Comparison of ENCODE assay signal across 8 cellular contexts in the genomic region with DNA sequence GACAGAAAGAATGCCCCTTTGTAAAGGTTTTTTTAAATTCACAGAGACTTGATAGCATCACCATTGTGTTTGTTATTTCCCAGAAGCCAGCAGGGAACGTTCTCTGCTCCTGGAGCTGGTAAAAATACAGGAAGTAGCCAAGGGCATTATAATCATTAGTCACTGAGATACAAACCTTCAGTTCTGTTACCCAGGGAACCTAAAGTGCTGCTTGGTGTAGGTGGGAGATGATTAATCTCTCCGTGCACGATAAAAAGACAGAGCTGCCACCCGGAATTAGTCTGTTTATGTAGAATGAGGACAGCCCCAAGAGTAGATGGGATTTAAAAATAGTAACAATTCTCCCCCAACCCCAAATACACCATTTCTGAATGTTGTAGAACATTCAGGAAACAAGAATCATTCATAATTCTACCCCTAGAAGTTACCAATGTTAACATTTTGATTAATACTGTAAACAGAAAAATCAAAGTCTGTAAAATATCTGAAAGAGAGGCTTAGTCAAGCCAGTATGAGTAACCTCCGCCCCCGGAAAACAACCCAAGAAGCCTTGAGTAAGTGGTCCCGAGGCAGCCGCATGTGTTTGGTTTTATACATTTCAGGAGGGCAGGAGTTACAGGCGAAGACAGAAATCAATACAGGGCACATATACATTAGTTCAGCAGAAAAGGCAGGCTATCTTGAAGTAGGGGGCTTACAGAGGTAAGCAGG. TPM values are rescaled to one million over a fixed set of nuclear protein-coding genes. Genes with fewer than 3 reads are reported as not detected.
DNase-seq lines count a peak whose midpoint lies in the region; ATAC-seq and TF ChIP-seq lines count a peak whose summit lies in the region.

No MANE protein-coding gene starts in this region.

- 43 to 55% methylated on average over 9 of the region's 9 CpGs for WGBS in lower leg skin, 2 donors

- no peak for TF ChIP-seq CTCF in RWPE2 (IDR thresholded peaks at IDR 0.05; ENCODE audit: poor library complexity, severe bottlenecking)
- no peak for TF ChIP-seq CTCF in lower leg skin (IDR thresholded peaks at IDR 0.05)

- H3K9me3 Mint-ChIP-seq in memory B cell: no peaks in the 10 kb centered on the region

- TF ChIP-seq POLR2A in lower leg skin (IDR thresholded peaks at IDR 0.05): no peak

- ATAC-seq in RWPE2 (ENCODE audit: low read depth) (peak; percentile 81), memory B cell (ENCODE audit: low read depth) (no peak)

- H3K9me3 ChIP-seq in RWPE2 (ENCODE audit: severe bottlenecking): no peaks in the 10 kb centered on the region

- H3K36me3 Mint-ChIP-seq in memory B cell: no peaks in the 10 kb centered on the region

- H3K27ac Mint-ChIP-seq in memory B cell: no peak overlapping the region

- intact Hi-C loops in lower leg skin (cut with DNase I; ENCODE audit: low total_unique reads): loop anchor here (5.0 kb wide), 1 partner anchor 318 kb away; no protein-coding TSS in a partner anchor

- DNase-seq in NCI-H510A treated with DMSO at 0.1 percent for 48 hours (lab: John Stamatoyannopoulos, UW): peak; percentile 29
- no peak for DNase-seq in NCI-H510A (lab: John Stamatoyannopoulos, UW)
- no peak for DNase-seq in RWPE2 (ENCODE audit: low spot score)
- no peak for DNase-seq in memory B cell (ENCODE audit: low spot score in 2 of 2)
- peak; percentile 82 for DNase-seq in stimulated activated CD8-positive, alpha-beta memory T cell treated with anti-CD3 and anti-CD28 coated beads, Interleukin-4, amount 100 ng/mL, for 48 hours
- no peak for DNase-seq in NCI-H524 treated with DMSO at 0.1 percent for 48 hours (lab: John Stamatoyannopoulos, UW)
- DNase-seq in lower leg skin (ENCODE audit: low spot score in 2 of 2): no peak

- peaks cover 2% of the 10 kb centered on the region for H3K4me1 Mint-ChIP-seq in memory B cell

- no peaks in the 10 kb centered on the region for H3K36me3 ChIP-seq in RWPE2 (ENCODE audit: low read depth)

- peaks cover 12% of the 10 kb centered on the region for H3K4me1 ChIP-seq in RWPE2 (ENCODE audit: insufficient read depth, poor library complexity, severe bottlenecking)

- peak overlapping the region; percentile 50 for H3K4me3 Mint-ChIP-seq in memory B cell

- H3K27me3 ChIP-seq in RWPE2 (ENCODE audit: insufficient read depth, poor library complexity, severe bottlenecking): no peaks in the 10 kb centered on the region

- peaks cover under 1% of the 10 kb centered on the region for H3K27me3 Mint-ChIP-seq in memory B cell

- no peak overlapping the region for H3K4me3 ChIP-seq in RWPE2 (ENCODE audit: severe bottlenecking)
- no peak overlapping the region for H3K4me3 ChIP-seq in lower leg skin (ENCODE audit: low read depth, poor library complexity, severe bottlenecking)

- peak overlapping the region; percentile 74 for H3K27ac ChIP-seq in RWPE2 (ENCODE audit: poor library complexity, severe bottlenecking)
- peak overlapping the region; percentile 80 for H3K27ac ChIP-seq in angular gyrus (ENCODE audit: low read depth, low read length)

RNA-seq across cellular contexts. Expression of gene CTBS, which starts 45.3 kb away (rescaled TPM):
- total RNA-seq in lower leg skin: 10 to 100 TPM; 15.1 to 16.9 (median 15.5) TPM

Comparison
In these comparisons a context has a peak if more than half of its experiments do, and no peak if none do; other contexts are left out.
1. DNase-seq: peak in NCI-H510A treated with DMSO at 0.1 percent for 48 hours (single experiment) and stimulated activated CD8-positive, alpha-beta memory T cell treated with anti-CD3 and anti-CD28 coated beads, Interleukin-4, amount 100 ng/mL, for 48 hours (single experiment); none in NCI-H510A (single experiment), RWPE2 (single experiment), memory B cell (0 of 2), NCI-H524 treated with DMSO at 0.1 percent for 48 hours (single experiment) and lower leg skin (0 of 2).